In genomic region chr7:47266799-47267198, GRCh38 we compare ENCODE assay signal across 12 cellular contexts.
DNase-seq lines count a peak whose midpoint lies in the region; ATAC-seq and TF ChIP-seq lines count a peak whose summit lies in the region.
"Had no signal": no experiment of that assay in that cellular context is flagged by ENCODE, and none has a peak within 500 bp of the region (broad histone marks: within the 10 kb centered on the region; RNA-seq: fewer than 3 reads in every experiment).

No MANE protein-coding gene starts in this region.

- H3K4me1 ChIP-seq in SK-N-SH (ENCODE audit: control insufficient read depth in 1 of 2, insufficient read depth in 2 of 2, low read depth in 1 of 2, low read length in 1 of 2) (peaks cover 0 to 2% of the 10 kb centered on the region in 2 experiments; a peak in 1 of 4 replicates), upper lobe of left lung (peaks cover 3 to 12% (median 9%) of the 10 kb centered on the region in 4 donors)
- H3K4me1 ChIP-seq: ascending aorta had no signal

- WGBS in SK-N-SH (ENCODE audit: low lambda C conversion rate) = 92% methylated on average over 6 of the region's 6 CpGs
- 54 to 70% methylated on average over 4 to 6 of the region's 6 CpGs for WGBS in upper lobe of left lung, 2 donors

- TF ChIP-seq EP300 in SK-N-SH (IDR thresholded peaks at IDR 0.05; ENCODE audit: borderline replicate concordance in 1 of 2, low read depth in 1 of 2, low read length in 1 of 2) = no peak
- TF ChIP-seq EP300 in upper lobe of left lung (IDR thresholded peaks at IDR 0.05) = no peak

- TF ChIP-seq CTCF in SK-N-SH (IDR thresholded peaks at IDR 0.05) (no peak), mesothelial cell of epicardium (IDR thresholded peaks at IDR 0.05; ENCODE audit: unreplicated experiment) (no peak), upper lobe of left lung (IDR thresholded peaks at IDR 0.05) (no peak)

- H3K9me2 ChIP-seq in SK-N-SH = no peaks in the 10 kb centered on the region

- peak overlapping the region; percentile 59 for H3K27ac Mint-ChIP-seq in mesothelial cell of epicardium

- no peaks in the 10 kb centered on the region for H3K27me3 Mint-ChIP-seq in mesothelial cell of epicardium (ENCODE audit: low read depth)

- no peak overlapping the region for H3K9ac ChIP-seq in SK-N-SH

- TF ChIP-seq RAD21 in SK-N-SH (IDR thresholded peaks at IDR 0.05; ENCODE audit: low read length) = no peak

- H3K4me3 ChIP-seq in SK-N-SH (ENCODE audit: low read depth in 2 of 2, low read length in 1 of 2) = no peak overlapping the region
- H3K4me3 ChIP-seq in upper lobe of left lung = no peak overlapping the region
- H3K4me3 ChIP-seq: ascending aorta had no signal

- no peaks in the 10 kb centered on the region for H3K36me3 ChIP-seq in SK-N-SH (replicated peaks in 1 of 2; ENCODE audit: control insufficient read depth in 1 of 2, insufficient read depth in 2 of 2, low read length in 1 of 2)
- H3K36me3 ChIP-seq in upper lobe of left lung = no peaks in the 10 kb centered on the region
- H3K36me3 ChIP-seq: ascending aorta had no signal

- H3K9me3 Mint-ChIP-seq in mesothelial cell of epicardium = peaks cover 36% of the 10 kb centered on the region

- POLR2A ChIA-PET in SK-N-SH (lab: Yijun Ruan, JAX) = interaction anchor here (1.2 kb wide), 1 partner anchor 13 kb away, joined by 4 read pairs; no protein-coding TSS in a partner anchor

- no peaks in the 10 kb centered on the region for H3F3A ChIP-seq in SK-N-SH (replicated peaks; ENCODE audit: insufficient read depth)

- H4K20me1 ChIP-seq in SK-N-SH (ENCODE audit: insufficient read depth) = no peaks in the 10 kb centered on the region

- no peaks in the 10 kb centered on the region for H3K9me3 ChIP-seq in SK-N-SH
- H3K9me3 ChIP-seq in upper lobe of left lung = no peaks in the 10 kb centered on the region

- ATAC-seq in SK-N-SH treated with all-trans-retinoic acid at 6 μM for 48 hours = peak; percentile 14
- peak; percentile 23 for ATAC-seq in esophagus mucosa
- peak; percentile 32 to 33 for ATAC-seq in upper lobe of left lung (ENCODE audit: low FRiP score in 2 of 2)
- ATAC-seq in HG02973 (IDR thresholded peaks at IDR 0.05; ENCODE audit: unreplicated experiment) = no peak

- no peaks in the 10 kb centered on the region for H3K79me2 ChIP-seq in SK-N-SH (ENCODE audit: insufficient read depth)

- no peak overlapping the region for H2AFZ ChIP-seq in SK-N-SH (ENCODE audit: low read depth)

- H3K4me2 ChIP-seq in SK-N-SH = no peak overlapping the region

- H3K4me1 Mint-ChIP-seq in mesothelial cell of epicardium = peaks cover 4% of the 10 kb centered on the region

- CTCF ChIA-PET in SK-N-SH (lab: Yijun Ruan, JAX) = interaction anchor here (0.5 to 8.0 kb wide), 126 partner anchors 10 to 1364 kb away, joined by 3 to 275 read pairs (median 6); partner anchors contain the start of genes TNS3 and UPP1

- DNase-seq in SK-N-SH = no peak
- no peak for DNase-seq in mesothelial cell of epicardium (ENCODE audit: low spot score in 2 of 2, unreplicated experiment in 2 of 2)
- DNase-seq in upper lobe of left lung = peak in 1 of 2 donors; percentile 44
- DNase-seq in Ammon's horn (ENCODE audit: low spot score) = no peak
- DNase-seq in NCI-H1930 (lab: John Stamatoyannopoulos, UW) = no peak
- DNase-seq: activated CD8-positive, alpha-beta memory T cell treated with anti-CD3 and anti-CD28 coated beads, Interleukin-2, amount 50 U/mL, for 4 hours had no signal

- H3K27me3 ChIP-seq in SK-N-SH (ENCODE audit: insufficient read depth) = no peaks in the 10 kb centered on the region
- no peaks in the 10 kb centered on the region for H3K27me3 ChIP-seq in upper lobe of left lung
- H3K27me3 ChIP-seq: ascending aorta had no signal

- TF ChIP-seq POLR2A in upper lobe of left lung (IDR thresholded peaks at IDR 0.05) = no peak

- H3K27ac ChIP-seq in SK-N-SH (ENCODE audit: low read depth in 2 of 2, low read length in 1 of 2) (no peak overlapping the region), upper lobe of left lung (peak overlapping the region in 1 of 4 donors; percentile 38)
- H3K27ac ChIP-seq: 22Rv1, epithelial cell of prostate had no signal

- H3K36me3 Mint-ChIP-seq in mesothelial cell of epicardium = peaks cover 11% of the 10 kb centered on the region

- H3K4me3 Mint-ChIP-seq in mesothelial cell of epicardium = no peak overlapping the region

TF ChIP-seq in SK-N-SH treated with all-trans-retinoic acid at 6 μM for 48 hours, 23 proteins besides CTCF, POLR2A, EP300 and RAD21:
- no peak for TF ChIP-seq ZFP30 (CRISPR knock-in tag; IDR thresholded peaks at IDR 0.05)
- no peak for TF ChIP-seq POU6F1 (CRISPR knock-in tag; IDR thresholded peaks at IDR 0.05; ENCODE audit: borderline replicate concordance, low read depth)
- TF ChIP-seq, protein P1, sequence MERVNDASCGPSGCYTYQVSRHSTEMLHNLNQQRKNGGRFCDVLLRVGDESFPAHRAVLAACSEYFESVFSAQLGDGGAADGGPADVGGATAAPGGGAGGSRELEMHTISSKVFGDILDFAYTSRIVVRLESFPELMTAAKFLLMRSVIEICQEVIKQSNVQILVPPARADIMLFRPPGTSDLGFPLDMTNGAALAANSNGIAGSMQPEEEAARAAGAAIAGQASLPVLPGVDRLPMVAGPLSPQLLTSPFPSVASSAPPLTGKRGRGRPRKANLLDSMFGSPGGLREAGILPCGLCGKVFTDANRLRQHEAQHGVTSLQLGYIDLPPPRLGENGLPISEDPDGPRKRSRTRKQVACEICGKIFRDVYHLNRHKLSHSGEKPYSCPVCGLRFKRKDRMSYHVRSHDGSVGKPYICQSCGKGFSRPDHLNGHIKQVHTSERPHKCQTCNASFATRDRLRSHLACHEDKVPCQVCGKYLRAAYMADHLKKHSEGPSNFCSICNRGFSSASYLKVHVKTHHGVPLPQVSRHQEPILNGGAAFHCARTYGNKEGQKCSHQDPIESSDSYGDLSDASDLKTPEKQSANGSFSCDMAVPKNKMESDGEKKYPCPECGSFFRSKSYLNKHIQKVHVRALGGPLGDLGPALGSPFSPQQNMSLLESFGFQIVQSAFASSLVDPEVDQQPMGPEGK (CRISPR knock-in tag; IDR thresholded peaks at IDR 0.05; ENCODE audit: borderline replicate concordance) = no peak
- TF ChIP-seq PPARA (CRISPR knock-in tag; IDR thresholded peaks at IDR 0.05; ENCODE audit: borderline replicate concordance) = no peak
- no peak for TF ChIP-seq RARB (CRISPR knock-in tag; IDR thresholded peaks at IDR 0.05)
- TF ChIP-seq ARNTL (CRISPR knock-in tag; IDR thresholded peaks at IDR 0.05; ENCODE audit: borderline replicate concordance, low read depth) = no peak
- TF ChIP-seq ISL1 (CRISPR knock-in tag; IDR thresholded peaks at IDR 0.05) = no peak

TF ChIP-seq in SK-N-SH, 30 proteins besides CTCF, POLR2A, EP300 and RAD21:
- TF ChIP-seq POLR2AphosphoS5 (IDR thresholded peaks at IDR 0.05; ENCODE audit: low read depth, low read length) (no peak), YY1 (IDR thresholded peaks at IDR 0.05; ENCODE audit: low read depth) (no peak), NFIC (IDR thresholded peaks at IDR 0.05; ENCODE audit: borderline replicate concordance) (no peak), ZBTB33 (IDR thresholded peaks at IDR 0.05; ENCODE audit: borderline replicate concordance, low read depth) (no peak), RFX5 (IDR thresholded peaks at IDR 0.05; ENCODE audit: low read length) (no peak), JUND (IDR thresholded peaks at IDR 0.05) (no peak), SIN3A (IDR thresholded peaks at IDR 0.05; ENCODE audit: borderline replicate concordance, low read depth, low read length) (no peak), TEAD4 (IDR thresholded peaks at IDR 0.05; ENCODE audit: borderline replicate concordance, insufficient read depth) (no peak), NRF1 (IDR thresholded peaks at IDR 0.05; ENCODE audit: low read depth, low read length) (no peak)
